ENCODE assay signal across 20 cellular contexts in the genomic region with DNA sequence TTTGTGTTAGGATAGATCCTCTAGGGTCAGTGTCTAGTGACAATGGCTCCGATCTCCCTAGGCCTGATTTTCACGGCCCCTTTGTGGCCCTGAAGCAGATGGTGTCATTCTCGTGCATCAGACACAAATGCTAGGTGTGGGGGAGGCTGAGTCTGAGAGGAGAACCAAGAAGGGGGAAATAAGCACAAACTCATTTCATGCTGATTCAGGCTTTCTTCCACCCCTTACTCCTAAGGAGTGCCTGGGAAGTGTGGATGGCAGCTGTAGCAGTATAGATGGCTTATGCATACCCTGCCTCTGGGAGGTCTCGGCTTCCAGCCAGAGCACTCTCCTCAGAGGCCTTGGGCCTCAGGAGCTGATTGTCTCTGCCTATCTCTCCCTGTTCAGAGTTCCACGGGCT. TPM values are rescaled to one million over a fixed set of nuclear protein-coding genes. Genes with fewer than 3 reads are reported as not detected.
A peak's percentile ranks its signal among the peaks of the same experiment; 100 is the strongest.
DNase-seq lines count a peak whose midpoint lies in the region; ATAC-seq and TF ChIP-seq lines count a peak whose summit lies in the region.
"Had no signal": no experiment of that assay in that cellular context is flagged by ENCODE, and none has a peak within 500 bp of the region (broad histone marks: within the 10 kb centered on the region; RNA-seq: fewer than 3 reads in every experiment).

No MANE protein-coding gene starts in this region.

- POLR2A ChIA-PET in RWPE1 (lab: Yijun Ruan, JAX; ENCODE audit: low non-redundant PET): no interaction called here

- no peak overlapping the region for H3K27ac Mint-ChIP-seq in activated T-helper 17 cell treated with anti-CD3 and anti-CD28 coated beads, Interleukin-2, amount 50 U/mL, for 72 hours

- H3K4me3 Mint-ChIP-seq in activated T-helper 17 cell treated with anti-CD3 and anti-CD28 coated beads, Interleukin-2, amount 50 U/mL, for 72 hours: no peak overlapping the region

- H3K36me3 ChIP-seq in colonic mucosa (no peaks in the 10 kb centered on the region), spleen (peaks cover 3 to 60% (median 47%) of the 10 kb centered on the region in 6 donors), ascending aorta (peaks cover 27 to 45% of the 10 kb centered on the region in 2 donors), body of pancreas (replicated peaks in 1 of 2; ENCODE audit: insufficient read depth in 1 of 2, low read depth in 2 of 2) (peaks cover 6 to 17% of the 10 kb centered on the region in 2 donors)

- no peak for DNase-seq in RWPE1 (ENCODE audit: low spot score)
- no peak for DNase-seq in colonic mucosa
- DNase-seq in spleen: peak; percentile 18
- no peak for DNase-seq in ascending aorta (ENCODE audit: low spot score in 2 of 2)
- DNase-seq in body of pancreas: no peak
- DNase-seq: DMS153, DND-41, GM23248, H7, KG1, MG63, NCI-H1105 treated with DMSO at 0.1 percent for 48 hours, NCI-H2029, NCI-H446, NCI-H524 treated with DMSO at 0.1 percent for 48 hours, NCI-H774, SJCRH30 had no signal

- CTCF ChIA-PET in RWPE1 (lab: Yijun Ruan, JAX): no interaction called here

- H3K4me3 ChIP-seq in colonic mucosa: no peak overlapping the region
- H3K4me3 ChIP-seq in spleen: no peak overlapping the region
- H3K4me3 ChIP-seq in ascending aorta: no peak overlapping the region
- no peak overlapping the region for H3K4me3 ChIP-seq in body of pancreas
- H3K4me3 ChIP-seq: GM23248, MG63, SJCRH30 had no signal

- 87 to 95% (median 93%) methylated on average over 5 of the region's 5 CpGs for WGBS in spleen, 5 donors
- 69 to 71% methylated on average over 5 of the region's 5 CpGs for WGBS in body of pancreas, 2 donors

- ATAC-seq in activated T-helper 17 cell treated with anti-CD3 and anti-CD28 coated beads, Interleukin-2, amount 50 U/mL, for 72 hours (replicated peaks): no peak
- no peak for ATAC-seq in body of pancreas
- ATAC-seq: Right ventricle myocardium inferior, SK-N-SH treated with all-trans-retinoic acid at 6 μM for 48 hours had no signal

- H3K27ac ChIP-seq in RWPE1 (peak overlapping the region; percentile 49), colonic mucosa (peak overlapping the region; percentile 88), spleen (no peak overlapping the region), ascending aorta (no peak overlapping the region), body of pancreas (no peak overlapping the region)
- H3K27ac ChIP-seq: GM23248, SJCRH30 had no signal

- H3K9me3 Mint-ChIP-seq in activated T-helper 17 cell treated with anti-CD3 and anti-CD28 coated beads, Interleukin-2, amount 50 U/mL, for 72 hours: no peaks in the 10 kb centered on the region

- H3K27me3 Mint-ChIP-seq in activated T-helper 17 cell treated with anti-CD3 and anti-CD28 coated beads, Interleukin-2, amount 50 U/mL, for 72 hours: peaks cover 16% of the 10 kb centered on the region

- peak overlapping the region in 1 of 2 donors; percentile 83 for H3K9ac ChIP-seq in colonic mucosa (ENCODE audit: low read depth in 2 of 2, low read length in 2 of 2)
- H3K9ac ChIP-seq: GM23248 had no signal

- intact Hi-C loops in colonic mucosa (cut with DNase I) (loop anchor here (5.0 kb wide), 1 partner anchor 44 kb away; a partner anchor contains a TSS), spleen (cut with DNase I; ENCODE audit: low total_unique reads) (no loop called here), ascending aorta (cut with DNase I) (no loop called here), body of pancreas (cut with DNase I) (no loop called here)

- peaks cover 56% of the 10 kb centered on the region for H3K36me3 Mint-ChIP-seq in activated T-helper 17 cell treated with anti-CD3 and anti-CD28 coated beads, Interleukin-2, amount 50 U/mL, for 72 hours (ENCODE audit: low read depth)

- no peaks in the 10 kb centered on the region for H3K9me3 ChIP-seq in colonic mucosa
- H3K9me3 ChIP-seq in spleen: no peaks in the 10 kb centered on the region
- no peaks in the 10 kb centered on the region for H3K9me3 ChIP-seq in ascending aorta
- no peaks in the 10 kb centered on the region for H3K9me3 ChIP-seq in body of pancreas
- H3K9me3 ChIP-seq: MG63, SJCRH30 had no signal

- H3K27me3 ChIP-seq in colonic mucosa (no peaks in the 10 kb centered on the region), spleen (replicated peaks in 1 of 7) (peaks cover 0 to 40% (median 34%) of the 10 kb centered on the region in 7 donors), ascending aorta (peaks cover 5% of the 10 kb centered on the region), body of pancreas (peaks cover 0 to 15% of the 10 kb centered on the region in 2 donors)
- H3K27me3 ChIP-seq: SJCRH30 had no signal

- TF ChIP-seq POLR2A in spleen (IDR thresholded peaks at IDR 0.05) (no peak), body of pancreas (IDR thresholded peaks at IDR 0.05) (no peak)

- H3K4me1 Mint-ChIP-seq in activated T-helper 17 cell treated with anti-CD3 and anti-CD28 coated beads, Interleukin-2, amount 50 U/mL, for 72 hours: peaks cover 10% of the 10 kb centered on the region

- TF ChIP-seq CTCF in RWPE1 (conservative IDR thresholded peaks at IDR 0.05; ENCODE audit: low read depth) (no peak), colonic mucosa (IDR thresholded peaks at IDR 0.05) (no peak), spleen (IDR thresholded peaks at IDR 0.05 in 8 of 11, conservative IDR thresholded peaks at IDR 0.05 in 3 of 11) (no peak), ascending aorta (IDR thresholded peaks at IDR 0.05) (no peak), body of pancreas (IDR thresholded peaks at IDR 0.05) (no peak)

- H3K4me1 ChIP-seq in colonic mucosa: peaks cover 6% of the 10 kb centered on the region
- peaks cover 12 to 62% (median 36%) of the 10 kb centered on the region in 6 donors for H3K4me1 ChIP-seq in spleen
- peaks cover 10% of the 10 kb centered on the region in 2 donors for H3K4me1 ChIP-seq in ascending aorta
- peaks cover 23% of the 10 kb centered on the region for H3K4me1 ChIP-seq in body of pancreas

RNA-seq across cellular contexts. Expression of a gene that starts 1.8 kb away (rescaled TPM):
- 10 to 100 TPM; 32.6 to 54.6 TPM for total RNA-seq in colonic mucosa
- under 1 TPM in 3 of 7 donors, not detected in 4; 0.10 to 0.52 (median 0.41) TPM for total RNA-seq in spleen
- polyA plus RNA-seq in spleen: under 1 TPM in 2 of 3 donors, not detected in 1; 0.04 to 0.06 TPM
- 1 to 10 TPM in 1 of 2 donors, under 1 TPM in 1; 0.41 to 1.5 TPM for total RNA-seq in activated T-helper 17 cell treated with anti-CD3 and anti-CD28 coated beads, Interleukin-2, amount 50 U/mL, for 72 hours
- not detected for total RNA-seq in ascending aorta
- under 1 TPM in 1 of 2 donors, not detected in 1; 0.26 TPM for total RNA-seq in body of pancreas
- total RNA-seq: Right ventricle myocardium inferior had no signal

RNA-seq across cellular contexts. Expression of a gene that starts 5.3 kb away (rescaled TPM):
- total RNA-seq in colonic mucosa (100 to 1,000 TPM in 1 of 2 donors, 10 to 100 TPM in 1; 86.9 to 105 TPM), spleen (10 to 100 TPM; 29.6 to 41.1 (median 34.5) TPM), ascending aorta (40.9 TPM), body of pancreas (10 to 100 TPM; 17.8 to 23.9 TPM)
- 10 to 100 TPM; 31.0 to 47.7 (median 41.4) TPM for polyA plus RNA-seq in spleen
- 10 to 100 TPM; 39.3 to 47.5 TPM for total RNA-seq in activated T-helper 17 cell treated with anti-CD3 and anti-CD28 coated beads, Interleukin-2, amount 50 U/mL, for 72 hours

RNA-seq across cellular contexts. Expression of a gene that starts 17.5 kb away (rescaled TPM):
- 1 to 10 TPM; 3.5 to 8.4 TPM for total RNA-seq in colonic mucosa
- 10 to 100 TPM in 6 of 7 donors, 1 to 10 TPM in 1; 9.7 to 34.3 (median 27.0) TPM for total RNA-seq in spleen
- polyA plus RNA-seq in spleen: 10 to 100 TPM; 21.5 to 51.7 (median 36.0) TPM
- total RNA-seq in activated T-helper 17 cell treated with anti-CD3 and anti-CD28 coated beads, Interleukin-2, amount 50 U/mL, for 72 hours: not detected
- total RNA-seq in ascending aorta: 80.5 TPM
- 1 to 10 TPM; 3.1 to 7.6 TPM for total RNA-seq in body of pancreas
- total RNA-seq: SJCRH30 had no signal

RNA-seq across cellular contexts. Expression of a gene that starts 19.9 kb away (rescaled TPM):
- 100 to 1,000 TPM; 167 to 219 TPM for total RNA-seq in colonic mucosa
- 10 to 100 TPM; 30.0 to 62.0 (median 39.0) TPM for total RNA-seq in spleen
- polyA plus RNA-seq in spleen: 100 to 1,000 TPM in 1 of 3 donors, 10 to 100 TPM in 2; 65.6 to 126 (median 97.1) TPM
- total RNA-seq in activated T-helper 17 cell treated with anti-CD3 and anti-CD28 coated beads, Interleukin-2, amount 50 U/mL, for 72 hours: 10 to 100 TPM; 18.6 to 31.2 TPM
- total RNA-seq in ascending aorta: 9.8 TPM
- 10 to 100 TPM; 69.2 to 72.4 TPM for total RNA-seq in body of pancreas

RNA-seq across cellular contexts. Expression of a gene that starts 20.1 kb away (rescaled TPM):
- total RNA-seq in colonic mucosa (under 1 TPM in 1 of 2 donors, not detected in 1; 0.61 TPM), spleen (not detected), ascending aorta (not detected), body of pancreas (not detected)
- under 1 TPM; 0.17 to 0.26 (median 0.24) TPM for polyA plus RNA-seq in spleen
- under 1 TPM in 1 of 2 donors, not detected in 1; 0.24 TPM for total RNA-seq in activated T-helper 17 cell treated with anti-CD3 and anti-CD28 coated beads, Interleukin-2, amount 50 U/mL, for 72 hours
- total RNA-seq: GM23248 had no signal

Comparison
In these comparisons a context has a peak if more than half of its experiments do, and no peak if none do; other contexts are left out.
1. H3K27ac ChIP-seq: peak in RWPE1 (single experiment) and colonic mucosa (single experiment); none in spleen (0 of 8), ascending aorta (0 of 2) and body of pancreas (0 of 4).
2. RNA of a gene that starts 1.8 kb away (total RNA-seq): 32.6 to 54.6 TPM in colonic mucosa; 0.41 to 1.5 TPM in activated T-helper 17 cell treated with anti-CD3 and anti-CD28 coated beads, Interleukin-2, amount 50 U/mL, for 72 hours, 0.26 TPM in body of pancreas, 0.10 to 0.52 TPM in spleen and not detected in ascending aorta (single experiment); every median in the first group is over 10 times any median in the second.
3. RNA of a gene that starts 17.5 kb away (total RNA-seq): 80.5 TPM in ascending aorta (single experiment), 9.7 to 34.3 TPM in spleen, 3.5 to 8.4 TPM in colonic mucosa and 3.1 to 7.6 TPM in body of pancreas; not detected in activated T-helper 17 cell treated with anti-CD3 and anti-CD28 coated beads, Interleukin-2, amount 50 U/mL, for 72 hours; every median in the first group is over 4 times any median in the second.